14 cellular contexts compared by ENCODE assay signal in the genomic region with DNA sequence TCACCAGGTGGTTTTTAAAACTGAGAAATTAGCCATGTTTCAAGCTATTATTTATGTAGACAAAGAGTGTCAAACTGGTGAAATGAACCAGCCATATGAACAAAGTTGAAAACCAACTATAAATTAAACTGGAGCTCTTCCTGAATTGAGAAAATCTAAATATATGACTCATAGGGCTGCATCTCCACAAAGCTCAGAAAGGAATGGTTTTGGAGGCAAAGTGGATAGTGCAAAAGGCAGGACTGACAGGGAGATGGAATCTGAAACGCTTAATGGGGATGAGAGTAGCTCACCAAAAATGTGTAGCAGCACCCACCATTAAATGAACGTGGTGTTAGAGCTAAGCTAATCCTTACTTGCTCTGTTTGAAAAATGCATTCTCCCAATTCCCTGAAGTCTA.
DNase-seq lines count a peak whose midpoint lies in the region; ATAC-seq and TF ChIP-seq lines count a peak whose summit lies in the region.
"Had no signal": no experiment of that assay in that cellular context is flagged by ENCODE, and none has a peak within 500 bp of the region (broad histone marks: within the 10 kb centered on the region; RNA-seq: fewer than 3 reads in every experiment).

No MANE protein-coding gene starts in this region.

- H3K4me3 Mint-ChIP-seq in glutamatergic neuron (ENCODE audit: unreplicated experiment), result no peak overlapping the region
- no peak overlapping the region for H3K4me3 Mint-ChIP-seq in CD14-positive monocyte
- H3K4me3 Mint-ChIP-seq: CD4-positive, alpha-beta memory T cell; GM23338 had no signal

- H3K36me3 Mint-ChIP-seq in glutamatergic neuron (ENCODE audit: unreplicated experiment), result peaks cover 4% of the 10 kb centered on the region
- no peaks in the 10 kb centered on the region for H3K36me3 Mint-ChIP-seq in CD14-positive monocyte
- H3K36me3 Mint-ChIP-seq: CD4-positive, alpha-beta memory T cell had no signal

- H3K4me1 Mint-ChIP-seq in glutamatergic neuron (ENCODE audit: low read depth, unreplicated experiment) (peaks cover 19% of the 10 kb centered on the region), CD14-positive monocyte (no peaks in the 10 kb centered on the region)
- H3K4me1 Mint-ChIP-seq: CD4-positive, alpha-beta memory T cell had no signal

- no peaks in the 10 kb centered on the region for H3K27me3 Mint-ChIP-seq in glutamatergic neuron (ENCODE audit: unreplicated experiment)
- H3K27me3 Mint-ChIP-seq in CD14-positive monocyte (ENCODE audit: low read depth in 3 of 3), result no peaks in the 10 kb centered on the region

- H3K9me3 Mint-ChIP-seq in glutamatergic neuron (ENCODE audit: unreplicated experiment) (peaks cover 3% of the 10 kb centered on the region), CD14-positive monocyte (peaks cover 0 to 8% (median 6%) of the 10 kb centered on the region in 7 donors)

- intact Hi-C loops in CD14-positive monocyte (cut with micrococcal nuclease) (no loop called here), left colon (cut with DNase I, micrococcal nuclease) (no loop called here)

- DNase-seq in ELR (ENCODE audit: low read depth) (peak; percentile 32), glutamatergic neuron (no peak), CD14-positive monocyte (ENCODE audit: low spot score) (no peak), NOMO-1 treated with dmso at 0.1 percent for 144 hours (lab: John Stamatoyannopoulos, UW; ENCODE audit: unreplicated experiment) (no peak), left colon (no peak)
- DNase-seq: ACHN; CD4-positive, alpha-beta memory T cell; DMS153; DMS79; HCEC 1CT; IMR-90 had no signal

- peak; percentile 27; the same call in 1 of the 3 replicates for ATAC-seq in SK-N-SH treated with all-trans-retinoic acid at 6 μM for 48 hours
- ATAC-seq in left colon, result no peak
- ATAC-seq: GM23338, K562 had no signal

- TF ChIP-seq CTCF in glutamatergic neuron (IDR thresholded peaks at IDR 0.05; ENCODE audit: partially characterized antibody, unreplicated experiment) (no peak), CD14-positive monocyte (IDR thresholded peaks at IDR 0.05) (no peak)

- H3K27ac Mint-ChIP-seq in glutamatergic neuron (ENCODE audit: unreplicated experiment) (peak overlapping the region; percentile 67), CD14-positive monocyte (no peak overlapping the region)
- H3K27ac Mint-ChIP-seq: CD4-positive, alpha-beta memory T cell; GM23338 had no signal

TF ChIP-seq in SK-N-SH treated with all-trans-retinoic acid at 6 μM for 48 hours, 23 proteins besides CTCF, POLR2A, EP300 and RAD21:
- TF ChIP-seq, protein P1, sequence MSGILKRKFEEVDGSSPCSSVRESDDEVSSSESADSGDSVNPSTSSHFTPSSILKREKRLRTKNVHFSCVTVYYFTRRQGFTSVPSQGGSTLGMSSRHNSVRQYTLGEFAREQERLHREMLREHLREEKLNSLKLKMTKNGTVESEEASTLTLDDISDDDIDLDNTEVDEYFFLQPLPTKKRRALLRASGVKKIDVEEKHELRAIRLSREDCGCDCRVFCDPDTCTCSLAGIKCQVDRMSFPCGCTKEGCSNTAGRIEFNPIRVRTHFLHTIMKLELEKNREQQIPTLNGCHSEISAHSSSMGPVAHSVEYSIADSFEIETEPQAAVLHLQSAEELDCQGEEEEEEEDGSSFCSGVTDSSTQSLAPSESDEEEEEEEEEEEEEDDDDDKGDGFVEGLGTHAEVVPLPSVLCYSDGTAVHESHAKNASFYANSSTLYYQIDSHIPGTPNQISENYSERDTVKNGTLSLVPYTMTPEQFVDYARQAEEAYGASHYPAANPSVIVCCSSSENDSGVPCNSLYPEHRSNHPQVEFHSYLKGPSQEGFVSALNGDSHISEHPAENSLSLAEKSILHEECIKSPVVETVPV (CRISPR knock-in tag; IDR thresholded peaks at IDR 0.05), result no peak
- TF ChIP-seq, protein P2, sequence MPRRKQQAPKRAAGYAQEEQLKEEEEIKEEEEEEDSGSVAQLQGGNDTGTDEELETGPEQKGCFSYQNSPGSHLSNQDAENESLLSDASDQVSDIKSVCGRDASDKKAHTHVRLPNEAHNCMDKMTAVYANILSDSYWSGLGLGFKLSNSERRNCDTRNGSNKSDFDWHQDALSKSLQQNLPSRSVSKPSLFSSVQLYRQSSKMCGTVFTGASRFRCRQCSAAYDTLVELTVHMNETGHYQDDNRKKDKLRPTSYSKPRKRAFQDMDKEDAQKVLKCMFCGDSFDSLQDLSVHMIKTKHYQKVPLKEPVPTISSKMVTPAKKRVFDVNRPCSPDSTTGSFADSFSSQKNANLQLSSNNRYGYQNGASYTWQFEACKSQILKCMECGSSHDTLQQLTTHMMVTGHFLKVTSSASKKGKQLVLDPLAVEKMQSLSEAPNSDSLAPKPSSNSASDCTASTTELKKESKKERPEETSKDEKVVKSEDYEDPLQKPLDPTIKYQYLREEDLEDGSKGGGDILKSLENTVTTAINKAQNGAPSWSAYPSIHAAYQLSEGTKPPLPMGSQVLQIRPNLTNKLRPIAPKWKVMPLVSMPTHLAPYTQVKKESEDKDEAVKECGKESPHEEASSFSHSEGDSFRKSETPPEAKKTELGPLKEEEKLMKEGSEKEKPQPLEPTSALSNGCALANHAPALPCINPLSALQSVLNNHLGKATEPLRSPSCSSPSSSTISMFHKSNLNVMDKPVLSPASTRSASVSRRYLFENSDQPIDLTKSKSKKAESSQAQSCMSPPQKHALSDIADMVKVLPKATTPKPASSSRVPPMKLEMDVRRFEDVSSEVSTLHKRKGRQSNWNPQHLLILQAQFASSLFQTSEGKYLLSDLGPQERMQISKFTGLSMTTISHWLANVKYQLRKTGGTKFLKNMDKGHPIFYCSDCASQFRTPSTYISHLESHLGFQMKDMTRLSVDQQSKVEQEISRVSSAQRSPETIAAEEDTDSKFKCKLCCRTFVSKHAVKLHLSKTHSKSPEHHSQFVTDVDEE (CRISPR knock-in tag; IDR thresholded peaks at IDR 0.05), result no peak
- TF ChIP-seq, protein P3, sequence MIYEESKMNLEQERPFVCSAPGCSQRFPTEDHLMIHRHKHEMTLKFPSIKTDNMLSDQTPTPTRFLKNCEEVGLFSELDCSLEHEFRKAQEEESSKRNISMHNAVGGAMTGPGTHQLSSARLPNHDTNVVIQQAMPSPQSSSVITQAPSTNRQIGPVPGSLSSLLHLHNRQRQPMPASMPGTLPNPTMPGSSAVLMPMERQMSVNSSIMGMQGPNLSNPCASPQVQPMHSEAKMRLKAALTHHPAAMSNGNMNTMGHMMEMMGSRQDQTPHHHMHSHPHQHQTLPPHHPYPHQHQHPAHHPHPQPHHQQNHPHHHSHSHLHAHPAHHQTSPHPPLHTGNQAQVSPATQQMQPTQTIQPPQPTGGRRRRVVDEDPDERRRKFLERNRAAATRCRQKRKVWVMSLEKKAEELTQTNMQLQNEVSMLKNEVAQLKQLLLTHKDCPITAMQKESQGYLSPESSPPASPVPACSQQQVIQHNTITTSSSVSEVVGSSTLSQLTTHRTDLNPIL (CRISPR knock-in tag; IDR thresholded peaks at IDR 0.05; ENCODE audit: low read depth), result no peak
- TF ChIP-seq SNAI2 (CRISPR knock-in tag; IDR thresholded peaks at IDR 0.05) (no peak), ZC3H10 (CRISPR knock-in tag; IDR thresholded peaks at IDR 0.05) (no peak), TCF4 (CRISPR knock-in tag; IDR thresholded peaks at IDR 0.05; ENCODE audit: borderline replicate concordance) (no peak), ISL1 (CRISPR knock-in tag; IDR thresholded peaks at IDR 0.05) (no peak), TOX (CRISPR knock-in tag; IDR thresholded peaks at IDR 0.05; ENCODE audit: borderline replicate concordance) (no peak), ZNF565 (CRISPR knock-in tag; conservative IDR thresholded peaks at IDR 0.05; ENCODE audit: low read depth) (no peak), CSDC2 (CRISPR knock-in tag; IDR thresholded peaks at IDR 0.05) (no peak), BACH2 (CRISPR knock-in tag; IDR thresholded peaks at IDR 0.05; ENCODE audit: borderline replicate concordance) (no peak), ZFP30 (CRISPR knock-in tag; IDR thresholded peaks at IDR 0.05) (no peak)
- TF ChIP-seq, protein P4, sequence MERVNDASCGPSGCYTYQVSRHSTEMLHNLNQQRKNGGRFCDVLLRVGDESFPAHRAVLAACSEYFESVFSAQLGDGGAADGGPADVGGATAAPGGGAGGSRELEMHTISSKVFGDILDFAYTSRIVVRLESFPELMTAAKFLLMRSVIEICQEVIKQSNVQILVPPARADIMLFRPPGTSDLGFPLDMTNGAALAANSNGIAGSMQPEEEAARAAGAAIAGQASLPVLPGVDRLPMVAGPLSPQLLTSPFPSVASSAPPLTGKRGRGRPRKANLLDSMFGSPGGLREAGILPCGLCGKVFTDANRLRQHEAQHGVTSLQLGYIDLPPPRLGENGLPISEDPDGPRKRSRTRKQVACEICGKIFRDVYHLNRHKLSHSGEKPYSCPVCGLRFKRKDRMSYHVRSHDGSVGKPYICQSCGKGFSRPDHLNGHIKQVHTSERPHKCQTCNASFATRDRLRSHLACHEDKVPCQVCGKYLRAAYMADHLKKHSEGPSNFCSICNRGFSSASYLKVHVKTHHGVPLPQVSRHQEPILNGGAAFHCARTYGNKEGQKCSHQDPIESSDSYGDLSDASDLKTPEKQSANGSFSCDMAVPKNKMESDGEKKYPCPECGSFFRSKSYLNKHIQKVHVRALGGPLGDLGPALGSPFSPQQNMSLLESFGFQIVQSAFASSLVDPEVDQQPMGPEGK (CRISPR knock-in tag; IDR thresholded peaks at IDR 0.05; ENCODE audit: borderline replicate concordance), result no peak
- TF ChIP-seq, protein P5, sequence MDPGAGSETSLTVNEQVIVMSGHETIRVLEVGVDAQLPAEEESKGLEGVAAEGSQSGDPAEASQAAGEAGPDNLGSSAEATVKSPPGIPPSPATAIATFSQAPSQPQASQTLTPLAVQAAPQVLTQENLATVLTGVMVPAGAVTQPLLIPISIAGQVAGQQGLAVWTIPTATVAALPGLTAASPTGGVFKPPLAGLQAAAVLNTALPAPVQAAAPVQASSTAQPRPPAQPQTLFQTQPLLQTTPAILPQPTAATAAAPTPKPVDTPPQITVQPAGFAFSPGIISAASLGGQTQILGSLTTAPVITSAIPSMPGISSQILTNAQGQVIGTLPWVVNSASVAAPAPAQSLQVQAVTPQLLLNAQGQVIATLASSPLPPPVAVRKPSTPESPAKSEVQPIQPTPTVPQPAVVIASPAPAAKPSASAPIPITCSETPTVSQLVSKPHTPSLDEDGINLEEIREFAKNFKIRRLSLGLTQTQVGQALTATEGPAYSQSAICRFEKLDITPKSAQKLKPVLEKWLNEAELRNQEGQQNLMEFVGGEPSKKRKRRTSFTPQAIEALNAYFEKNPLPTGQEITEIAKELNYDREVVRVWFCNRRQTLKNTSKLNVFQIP (CRISPR knock-in tag; IDR thresholded peaks at IDR 0.05; ENCODE audit: borderline replicate concordance, low read depth), result no peak
TF ChIP-seq in SK-N-SH treated with all-trans-retinoic acid at 6 μM for 48 hours: peak in this region for 0.
